Comparison of ENCODE assay signal across 16 cellular contexts in genomic region chrX:63993936-63994335, GRCh38.
"Had no signal": no experiment of that assay in that cellular context is flagged by ENCODE, and none has a peak within 500 bp of the region (broad histone marks: within the 10 kb centered on the region; RNA-seq: fewer than 3 reads in every experiment).

No MANE protein-coding gene starts in this region.

- ATAC-seq: gastroesophageal sphincter; left lobe of liver; mucosa of descending colon; naive thymus-derived CD4-positive, alpha-beta T cell; upper lobe of right lung; WTC11 had no signal

- DNase-seq: activated CD4-positive, alpha-beta memory T cell treated with anti-CD3 and anti-CD28 coated beads, Interleukin-2, amount 10 ng/mL, durations not matched to agents 7 days and 5 days; activated CD4-positive, alpha-beta T cell treated with anti-CD3 and anti-CD28 coated beads for 4 hours; activated naive CD4-positive, alpha-beta T cell treated with anti-CD3 and anti-CD28 coated beads, Interleukin-2, amount 10 ng/mL, durations not matched to agents 7 days and 5 days; activated T-cell treated with anti-CD3 and anti-CD28 coated beads, Interleukin-2, amount 50 U/mL, for 24 hours; dorsolateral prefrontal cortex; endodermal cell; mammary epithelial cell; mucosa of descending colon; naive thymus-derived CD4-positive, alpha-beta T cell; ovary; stimulated activated CD4-positive, alpha-beta T cell treated with anti-CD3 and anti-CD28 coated beads, Interleukin-12 subunit alpha, Interleukin-12 subunit beta, amount 100 ng/mL, for 4 hours; stimulated activated CD4-positive, alpha-beta T cell treated with anti-CD3 and anti-CD28 coated beads, Interleukin-2, amount 100 ng/mL, for 24 hours; upper lobe of right lung had no signal
